5 cellular contexts compared by ENCODE assay signal in the genomic region with DNA sequence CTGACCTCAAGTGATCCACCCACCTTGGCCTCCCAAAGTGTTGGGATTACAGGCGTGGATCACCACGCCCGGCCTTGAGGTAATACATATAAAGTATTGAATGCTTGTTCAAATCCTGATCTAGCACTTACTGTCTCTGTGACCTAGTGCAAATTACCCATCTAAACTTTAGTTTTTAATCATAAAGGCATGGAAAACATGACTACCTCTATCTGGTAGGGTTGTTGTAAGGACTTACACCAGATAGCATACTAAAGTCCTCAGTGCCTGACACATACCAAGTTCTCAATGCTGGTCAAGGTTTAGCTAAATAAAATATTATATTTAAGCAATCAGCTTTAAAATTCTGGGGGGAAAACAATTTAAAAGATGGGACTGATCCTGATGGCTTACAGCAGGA.
"Had no signal": no experiment of that assay in that cellular context is flagged by ENCODE, and none has a peak within 500 bp of the region (broad histone marks: within the 10 kb centered on the region; RNA-seq: fewer than 3 reads in every experiment).

No MANE protein-coding gene starts in this region.

- ATAC-seq: GM23338, HepG2 had no signal

- H3K9me3 Mint-ChIP-seq: GM23338, H9 had no signal

- H3K27me3 Mint-ChIP-seq: IgD-negative memory B cell had no signal

- H3K4me3 Mint-ChIP-seq: GM23338, H9, IgD-negative memory B cell had no signal

- DNase-seq: H9, HCEC 1CT had no signal
